8 cellular contexts compared by ENCODE assay signal in the genomic region with DNA sequence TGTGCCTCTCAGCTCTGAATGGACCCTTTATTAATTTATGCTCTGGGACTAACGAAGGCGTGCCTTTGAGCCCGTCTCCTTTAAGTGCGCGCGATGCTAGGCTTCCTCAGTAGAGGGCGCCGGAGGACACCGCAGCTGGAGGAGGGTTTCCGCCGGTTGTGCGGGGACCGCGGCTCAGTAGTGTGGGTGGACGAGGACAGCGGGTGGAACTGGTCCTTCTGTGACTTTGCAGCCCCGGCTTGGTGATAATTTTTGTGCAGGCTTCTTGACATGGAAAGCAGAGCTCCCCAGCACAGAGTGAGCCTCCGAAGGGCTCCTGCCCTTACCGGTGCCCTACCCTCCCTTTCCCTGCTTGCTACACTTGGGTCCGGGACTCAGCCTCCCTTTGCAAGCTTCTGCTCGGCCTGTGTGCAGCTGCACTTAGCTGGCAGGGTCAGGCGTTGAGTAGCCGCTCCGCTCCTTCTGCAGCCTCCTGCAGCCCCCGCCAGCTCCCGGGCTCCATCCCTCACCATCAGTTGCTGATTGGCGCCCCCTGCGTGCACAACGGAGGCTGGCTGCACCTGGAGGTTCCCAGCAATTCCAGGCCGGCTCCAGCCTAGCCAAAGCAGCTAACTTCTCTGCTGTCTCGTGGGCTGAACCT. TPM values are rescaled to one million over a fixed set of nuclear protein-coding genes. Genes with fewer than 3 reads are reported as not detected.
A peak's percentile ranks its signal among the peaks of the same experiment; 100 is the strongest.
DNase-seq lines count a peak whose midpoint lies in the region; ATAC-seq and TF ChIP-seq lines count a peak whose summit lies in the region.

No MANE protein-coding gene starts in this region.

- H3K27me3 ChIP-seq in KMS-11 (ENCODE audit: insufficient read depth, low read depth) (no peaks in the 10 kb centered on the region), SJCRH30 (no peaks in the 10 kb centered on the region; the same call in 1 of the 2 replicates), gastroesophageal sphincter (no peaks in the 10 kb centered on the region), neuron (ENCODE audit: insufficient read depth, low read length) (no peaks in the 10 kb centered on the region)

- TF ChIP-seq CTCF in KMS-11 (conservative IDR thresholded peaks at IDR 0.05; ENCODE audit: low read depth, low read length) (peak; percentile 72), gastroesophageal sphincter (IDR thresholded peaks at IDR 0.05) (peak; percentile 54 to 83 (median 72))

- DNase-seq in EH (ENCODE audit: low read depth) (peak; percentile 74), SJCRH30 (peak; percentile 71 to 82), stromal cell of bone marrow (ENCODE audit: low read depth) (peak; percentile 61)
- DNase-seq in activated naive CD4-positive, alpha-beta T cell treated with Interleukin-2 at 50 U/mL for 16 hours = peak; percentile 83

- peaks cover 10% of the 10 kb centered on the region for H3K4me1 ChIP-seq in KMS-11 (ENCODE audit: low read depth, poor library complexity, severe bottlenecking)
- H3K4me1 ChIP-seq in SJCRH30 = no peaks in the 10 kb centered on the region
- peaks cover 0 to 22% (median 3%) of the 10 kb centered on the region in 3 donors for H3K4me1 ChIP-seq in gastroesophageal sphincter
- peaks cover 20% of the 10 kb centered on the region for H3K4me1 ChIP-seq in neuron (ENCODE audit: insufficient read depth, low read length)

- H3K79me2 ChIP-seq in KMS-11 (ENCODE audit: insufficient read depth, low read depth) = no peaks in the 10 kb centered on the region

- TF ChIP-seq POLR2A in gastroesophageal sphincter (IDR thresholded peaks at IDR 0.05) = no peak

- ATAC-seq in GM21825 (IDR thresholded peaks at IDR 0.05; ENCODE audit: unreplicated experiment) (peak; percentile 89), gastroesophageal sphincter (peak; percentile 86)

- 0 to 3% methylated on average over 6 to 13 of the region's 31 CpGs for WGBS in gastroesophageal sphincter (ENCODE audit: low coverage in 1 of 2), 2 donors

- H2AFZ ChIP-seq in KMS-11 (ENCODE audit: low read depth) (peak overlapping the region; percentile 90), neuron (ENCODE audit: low read depth, low read length) (peak overlapping the region; percentile 59)

- H3K36me3 ChIP-seq in KMS-11 (ENCODE audit: insufficient read depth) = no peaks in the 10 kb centered on the region
- H3K36me3 ChIP-seq in SJCRH30 = no peaks in the 10 kb centered on the region
- H3K36me3 ChIP-seq in gastroesophageal sphincter = no peaks in the 10 kb centered on the region
- no peaks in the 10 kb centered on the region for H3K36me3 ChIP-seq in neuron (ENCODE audit: insufficient read depth, low read length)

- H3K4me3 ChIP-seq in KMS-11 (IDR thresholded peaks at IDR 0.05; ENCODE audit: insufficient read depth, low read depth, low read length) (no peak overlapping the region), SJCRH30 (peak overlapping the region; percentile 40), gastroesophageal sphincter (peak overlapping the region; percentile 35 to 57), neuron (ENCODE audit: low read length) (peak overlapping the region; percentile 59)

- peak overlapping the region; percentile 82 for H3K4me2 ChIP-seq in KMS-11

- H3K9ac ChIP-seq in KMS-11 = no peak overlapping the region

- no peak for TF ChIP-seq EP300 in gastroesophageal sphincter (IDR thresholded peaks at IDR 0.05)

- H3K9me3 ChIP-seq in SJCRH30 (replicated peaks) (no peaks in the 10 kb centered on the region), gastroesophageal sphincter (no peaks in the 10 kb centered on the region), neuron (ENCODE audit: low read length) (no peaks in the 10 kb centered on the region)

- no peaks in the 10 kb centered on the region for H4K20me1 ChIP-seq in KMS-11 (ENCODE audit: insufficient read depth)

- H3K27ac ChIP-seq in KMS-11 (no peak overlapping the region), SJCRH30 (no peak overlapping the region), gastroesophageal sphincter (peak overlapping the region in 2 of 4 donors; percentile 39 to 44)

RNA-seq across cellular contexts. Expression of gene BOD1L1, which starts 26.8 kb away (rescaled TPM):
- 32.7 and 37.7 TPM in 2 replicates for total RNA-seq in SJCRH30 (2014; rRNA removed; shearing (Covaris generic))
- total RNA-seq in gastroesophageal sphincter = 10 to 100 TPM; 34.6 to 45.3 (median 35.4) TPM
